In the genomic region with DNA sequence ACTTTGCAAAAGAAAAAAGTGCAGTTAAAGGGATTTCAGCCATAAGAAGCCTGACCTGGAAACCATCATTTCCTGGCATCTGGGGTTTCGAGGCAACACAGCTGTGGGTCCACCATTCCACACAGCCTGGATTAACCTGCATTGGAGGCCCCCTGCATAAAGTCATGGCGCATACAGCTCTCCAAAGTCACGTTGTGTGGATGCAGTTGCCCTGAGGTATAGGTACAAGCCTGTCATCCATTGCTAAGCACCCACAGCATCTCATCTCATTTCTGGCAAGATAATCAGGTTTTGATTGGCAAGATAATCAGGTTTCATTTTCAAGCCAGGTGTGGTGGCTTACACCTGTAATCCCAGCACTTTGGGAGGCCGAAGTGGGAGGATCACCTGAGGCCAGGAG, we compare ENCODE assay signal across 19 cellular contexts. TPM values are rescaled to one million over a fixed set of nuclear protein-coding genes. Genes with fewer than 3 reads are reported as not detected.
DNase-seq lines count a peak whose midpoint lies in the region; ATAC-seq, FAIRE-seq and TF ChIP-seq lines count a peak whose summit lies in the region.
"Had no signal": no experiment of that assay in that cellular context is flagged by ENCODE, and none has a peak within 500 bp of the region (broad histone marks: within the 10 kb centered on the region; RNA-seq: fewer than 3 reads in every experiment).

No MANE protein-coding gene starts in this region.

- H3K4me3 ChIP-seq in Peyer's patch, result no peak overlapping the region
- H3K4me3 ChIP-seq in small intestine (ENCODE audit: low read depth in 1 of 2, low read length in 2 of 2), result no peak overlapping the region
- H3K4me3 ChIP-seq: esophagus squamous epithelium had no signal

- no peak for TF ChIP-seq POLR2A in Peyer's patch (IDR thresholded peaks at IDR 0.05)

- no peaks in the 10 kb centered on the region for H3K27me3 ChIP-seq in Peyer's patch
- H3K27me3 ChIP-seq in small intestine (ENCODE audit: control insufficient read depth in 2 of 2, insufficient read depth in 2 of 2, low read length in 2 of 2), result no peaks in the 10 kb centered on the region
- H3K27me3 ChIP-seq: esophagus squamous epithelium had no signal

- H3K9me3 Mint-ChIP-seq in activated T-cell treated with anti-CD3 and anti-CD28 coated beads, Interleukin-2, amount 50 U/mL, for 24 hours, result no peaks in the 10 kb centered on the region
- no peaks in the 10 kb centered on the region for H3K9me3 Mint-ChIP-seq in central memory CD8-positive, alpha-beta T cell
- H3K9me3 Mint-ChIP-seq in stimulated activated naive B cell treated with anti-CD40 and anti-IgM and Interleukin-4, amounts not matched to agents 10 μg/mL and 1 μg/mL and 100 μg/mL, for 72 hours, result no peaks in the 10 kb centered on the region

- peaks cover 0 to 20% (median 3%) of the 10 kb centered on the region in 4 donors for H3K4me1 ChIP-seq in Peyer's patch
- no peaks in the 10 kb centered on the region for H3K4me1 ChIP-seq in small intestine (ENCODE audit: control insufficient read depth in 2 of 2, insufficient read depth in 1 of 2, low read depth in 1 of 2, low read length in 1 of 2)

- no peaks in the 10 kb centered on the region for H3K36me3 ChIP-seq in Peyer's patch
- no peaks in the 10 kb centered on the region for H3K36me3 ChIP-seq in small intestine (ENCODE audit: control insufficient read depth in 2 of 2, insufficient read depth in 2 of 2, low read length in 2 of 2)
- H3K36me3 ChIP-seq: esophagus squamous epithelium had no signal

- no peaks in the 10 kb centered on the region for H3K27me3 Mint-ChIP-seq in activated T-cell treated with anti-CD3 and anti-CD28 coated beads, Interleukin-2, amount 50 U/mL, for 24 hours
- no peaks in the 10 kb centered on the region for H3K27me3 Mint-ChIP-seq in central memory CD8-positive, alpha-beta T cell
- no peaks in the 10 kb centered on the region for H3K27me3 Mint-ChIP-seq in stimulated activated naive B cell treated with anti-CD40 and anti-IgM and Interleukin-4, amounts not matched to agents 10 μg/mL and 1 μg/mL and 100 μg/mL, for 72 hours

- H3K36me3 Mint-ChIP-seq in activated T-cell treated with anti-CD3 and anti-CD28 coated beads, Interleukin-2, amount 50 U/mL, for 24 hours (ENCODE audit: low read depth), result no peaks in the 10 kb centered on the region
- H3K36me3 Mint-ChIP-seq in central memory CD8-positive, alpha-beta T cell (ENCODE audit: insufficient read depth), result peaks cover 12% of the 10 kb centered on the region
- peaks cover 0 to 1% of the 10 kb centered on the region in 2 donors for H3K36me3 Mint-ChIP-seq in stimulated activated naive B cell treated with anti-CD40 and anti-IgM and Interleukin-4, amounts not matched to agents 10 μg/mL and 1 μg/mL and 100 μg/mL, for 72 hours

- peak overlapping the region; percentile 95 for H3K27ac Mint-ChIP-seq in activated T-cell treated with anti-CD3 and anti-CD28 coated beads, Interleukin-2, amount 50 U/mL, for 24 hours
- peak overlapping the region; percentile 93 for H3K27ac Mint-ChIP-seq in central memory CD8-positive, alpha-beta T cell (ENCODE audit: low read depth)
- H3K27ac Mint-ChIP-seq in stimulated activated naive B cell treated with anti-CD40 and anti-IgM and Interleukin-4, amounts not matched to agents 10 μg/mL and 1 μg/mL and 100 μg/mL, for 72 hours, result peak overlapping the region; percentile 95

- 81 to 87% (median 84%) methylated on average over 4 of the region's 4 CpGs for WGBS in small intestine, 3 donors

- no peak for FAIRE-seq in small intestine (lab: Jason Lieb, UNC)
- FAIRE-seq: astrocyte, urothelium cell line had no signal

- no peak for ATAC-seq in central memory CD8-positive, alpha-beta T cell (replicated peaks; ENCODE audit: extremely low read depth, poor library complexity, severe bottlenecking)
- ATAC-seq in stimulated activated naive B cell treated with anti-CD40 and anti-IgM and Interleukin-4, amounts not matched to agents 10 μg/mL and 1 μg/mL and 100 μg/mL, for 72 hours (replicated peaks), result no peak

- H3K27ac ChIP-seq in Peyer's patch, result peak overlapping the region in 3 of 4 donors; percentile 66 to 76 (median 73)
- peak overlapping the region in 1 of 2 donors; percentile 61 for H3K27ac ChIP-seq in small intestine (ENCODE audit: low read depth in 1 of 2, low read length in 1 of 2)
- H3K27ac ChIP-seq: VCaP had no signal

- H3K4me3 Mint-ChIP-seq in activated T-cell treated with anti-CD3 and anti-CD28 coated beads, Interleukin-2, amount 50 U/mL, for 24 hours, result peak overlapping the region; percentile 66
- peak overlapping the region; percentile 66 for H3K4me3 Mint-ChIP-seq in central memory CD8-positive, alpha-beta T cell
- peak overlapping the region; percentile 78 to 79 for H3K4me3 Mint-ChIP-seq in stimulated activated naive B cell treated with anti-CD40 and anti-IgM and Interleukin-4, amounts not matched to agents 10 μg/mL and 1 μg/mL and 100 μg/mL, for 72 hours

- TF ChIP-seq CTCF in Peyer's patch (IDR thresholded peaks at IDR 0.05), result no peak

- H3K4me1 Mint-ChIP-seq in activated T-cell treated with anti-CD3 and anti-CD28 coated beads, Interleukin-2, amount 50 U/mL, for 24 hours (ENCODE audit: low read depth), result peaks cover 93% of the 10 kb centered on the region
- H3K4me1 Mint-ChIP-seq in central memory CD8-positive, alpha-beta T cell, result peaks cover 59% of the 10 kb centered on the region
- peaks cover 79 to 94% of the 10 kb centered on the region in 2 donors for H3K4me1 Mint-ChIP-seq in stimulated activated naive B cell treated with anti-CD40 and anti-IgM and Interleukin-4, amounts not matched to agents 10 μg/mL and 1 μg/mL and 100 μg/mL, for 72 hours

- no peaks in the 10 kb centered on the region for H3K9me3 ChIP-seq in Peyer's patch
- H3K9me3 ChIP-seq in small intestine (ENCODE audit: control insufficient read depth, low read depth), result no peaks in the 10 kb centered on the region
- H3K9me3 ChIP-seq: esophagus squamous epithelium had no signal

- peak; percentile 40 for DNase-seq in activated T-cell treated with anti-CD3 and anti-CD28 coated beads, Interleukin-2, amount 50 U/mL, for 24 hours
- no peak for DNase-seq in activated T-cell treated with anti-CD3 and anti-CD28 coated beads, Interleukin-2, amount 50 U/mL, for 1 hour
- DNase-seq in Peyer's patch (no peak), small intestine (no peak), DMS153 treated with DMSO at 0.1 percent for 48 hours (lab: John Stamatoyannopoulos, UW; ENCODE audit: unreplicated experiment) (no peak)
- no peak for DNase-seq in central memory CD8-positive, alpha-beta T cell (ENCODE audit: low spot score in 2 of 2)
- DNase-seq in stimulated activated naive B cell treated with anti-CD40 and anti-IgM and Interleukin-4, amounts not matched to agents 10 μg/mL and 1 μg/mL and 100 μg/mL, for 72 hours, result no peak
- DNase-seq in stimulated activated CD4-positive, alpha-beta T cell treated with anti-CD3 and anti-CD28 coated beads, Interleukin-2, amount 100 ng/mL, for 48 hours, result no peak
- DNase-seq: ACHN, esophagus squamous epithelium, islet precursor cell, midbrain, MM.1S, NCI-H2029, NCI-H510A treated with DMSO at 0.1 percent for 48 hours had no signal

RNA-seq across cellular contexts. Expression of gene TAGAP, which starts 54.5 kb away (rescaled TPM):
- total RNA-seq in Peyer's patch, result 10 to 100 TPM in 1 of 4 donors, 1 to 10 TPM in 3; 3.9 to 18.2 (median 5.4) TPM
- 1 to 10 TPM in 2 of 3 donors, under 1 TPM in 1; 0.45 to 3.8 (median 2.1) TPM for polyA plus RNA-seq in small intestine
- total RNA-seq: H4 had no signal
